Comparison of ENCODE assay signal across 20 cellular contexts in genomic region chr7:28176645-28177044, GRCh38. TPM values are rescaled to one million over a fixed set of nuclear protein-coding genes. Genes with fewer than 3 reads are reported as not detected.
DNase-seq lines count a peak whose midpoint lies in the region; ATAC-seq and TF ChIP-seq lines count a peak whose summit lies in the region.
"Had no signal": no experiment of that assay in that cellular context is flagged by ENCODE, and none has a peak within 500 bp of the region (broad histone marks: within the 10 kb centered on the region; RNA-seq: fewer than 3 reads in every experiment).

No MANE protein-coding gene starts in this region.

- H3K9me3 ChIP-seq in CD8-positive, alpha-beta memory T cell (ENCODE audit: low read length), result no peaks in the 10 kb centered on the region
- H3K9me3 ChIP-seq in Loucy (ENCODE audit: insufficient read depth, low read depth, low read length), result no peaks in the 10 kb centered on the region

- peaks cover 0 to 2% of the 10 kb centered on the region in 2 donors for H3K27me3 Mint-ChIP-seq in CD8-positive, alpha-beta memory T cell
- H3K27me3 Mint-ChIP-seq in memory B cell, result no peaks in the 10 kb centered on the region
- H3K27me3 Mint-ChIP-seq in stimulated activated memory B cell treated with anti-CD40 and anti-IgM and Interleukin-4, amounts not matched to agents 10 μg/mL and 1 μg/mL and 100 μg/mL, for 72 hours, result no peaks in the 10 kb centered on the region
- H3K27me3 Mint-ChIP-seq: activated naive CD8-positive, alpha-beta T cell treated with anti-CD3 and anti-CD28 coated beads for 36 hours had no signal

- no peak overlapping the region for H3K4me3 ChIP-seq in CD8-positive, alpha-beta memory T cell (ENCODE audit: low read length)
- no peak overlapping the region for H3K4me3 ChIP-seq in Loucy (ENCODE audit: low read length, poor library complexity, severe bottlenecking)

- peaks cover 16 to 27% (median 22%) of the 10 kb centered on the region in 3 donors for H3K4me1 Mint-ChIP-seq in CD8-positive, alpha-beta memory T cell
- H3K4me1 Mint-ChIP-seq in memory B cell, result peaks cover 40% of the 10 kb centered on the region
- H3K4me1 Mint-ChIP-seq in stimulated activated memory B cell treated with anti-CD40 and anti-IgM and Interleukin-4, amounts not matched to agents 10 μg/mL and 1 μg/mL and 100 μg/mL, for 72 hours, result peaks cover 52% of the 10 kb centered on the region

- no peak overlapping the region for H3K9ac ChIP-seq in Loucy (ENCODE audit: low read depth, low read length, poor library complexity, severe bottlenecking)

- H3K27me3 ChIP-seq in CD8-positive, alpha-beta memory T cell (ENCODE audit: insufficient read depth, low read length, poor library complexity, severe bottlenecking), result no peaks in the 10 kb centered on the region
- H3K27me3 ChIP-seq in Loucy (ENCODE audit: insufficient read depth, low read length, poor library complexity, severe bottlenecking), result no peaks in the 10 kb centered on the region

- no peaks in the 10 kb centered on the region for H3K9me2 ChIP-seq in Loucy (replicated peaks; ENCODE audit: low read depth, low read length)

- H3K4me1 ChIP-seq in CD8-positive, alpha-beta memory T cell (ENCODE audit: insufficient read depth, low read length), result peaks cover 12% of the 10 kb centered on the region
- H3K4me1 ChIP-seq in Loucy (ENCODE audit: insufficient read depth, low read length, poor library complexity, severe bottlenecking), result peaks cover 28% of the 10 kb centered on the region

- H3K36me3 Mint-ChIP-seq in CD8-positive, alpha-beta memory T cell, result peaks cover 0 to 7% (median 0%) of the 10 kb centered on the region in 3 donors
- H3K36me3 Mint-ChIP-seq in memory B cell, result peaks cover 2% of the 10 kb centered on the region
- no peaks in the 10 kb centered on the region for H3K36me3 Mint-ChIP-seq in stimulated activated memory B cell treated with anti-CD40 and anti-IgM and Interleukin-4, amounts not matched to agents 10 μg/mL and 1 μg/mL and 100 μg/mL, for 72 hours
- H3K36me3 Mint-ChIP-seq: activated CD8-positive, alpha-beta memory T cell treated with anti-CD3 and anti-CD28 coated beads, Interleukin-2, amount 10 ng/mL, durations not matched to agents 7 days and 5 days; CD8-positive, alpha-beta T cell had no signal

- peak overlapping the region in 1 of 7 donors; percentile 11 for H3K4me3 Mint-ChIP-seq in CD8-positive, alpha-beta memory T cell
- no peak overlapping the region for H3K4me3 Mint-ChIP-seq in memory B cell
- H3K4me3 Mint-ChIP-seq in stimulated activated memory B cell treated with anti-CD40 and anti-IgM and Interleukin-4, amounts not matched to agents 10 μg/mL and 1 μg/mL and 100 μg/mL, for 72 hours, result no peak overlapping the region
- H3K4me3 Mint-ChIP-seq: activated CD4-positive, alpha-beta T cell treated with anti-CD3 and anti-CD28 coated beads, Interleukin-2, amount 10 ng/mL, durations not matched to agents 24 days and 14 days; activated CD8-positive, alpha-beta memory T cell treated with anti-CD3 and anti-CD28 coated beads, Interleukin-2, amount 10 ng/mL, durations not matched to agents 7 days and 5 days; activated naive CD8-positive, alpha-beta T cell treated with anti-CD3 and anti-CD28 coated beads for 36 hours; CD8-positive, alpha-beta T cell had no signal

- DNase-seq in CD8-positive, alpha-beta memory T cell, result no peak
- DNase-seq in memory B cell (ENCODE audit: low spot score in 2 of 2), result no peak
- DNase-seq in NCI-H524 treated with DMSO at 0.1 percent for 48 hours (lab: John Stamatoyannopoulos, UW), result no peak
- DNase-seq in globus pallidus (ENCODE audit: low spot score), result no peak
- DNase-seq in HUDEP-2 (lab: John Stamatoyannopoulos, UW; ENCODE audit: unreplicated experiment in 76 of 76), result no peak
- DNase-seq: activated CD4-positive, alpha-beta T cell treated with anti-CD3 and anti-CD28 coated beads, Interleukin-2, amount 10 ng/mL, durations not matched to agents 24 days and 14 days; activated CD8-positive, alpha-beta memory T cell treated with anti-CD3 and anti-CD28 coated beads, Interleukin-2, amount 10 ng/mL, durations not matched to agents 7 days and 5 days; activated naive CD8-positive, alpha-beta T cell treated with anti-CD3 and anti-CD28 coated beads for 36 hours; CD8-positive, alpha-beta T cell; DMS153; effector CD4-positive, alpha-beta T cell; foreskin melanocyte; GDM1; MV-4-11; NCI-H1694; stimulated activated CD8-positive, alpha-beta memory T cell treated with anti-CD3 and anti-CD28 coated beads, Interleukin-4, amount 100 ng/mL, for 48 hours had no signal

- peak overlapping the region in 6 of 8 donors; percentile 37 to 95 (median 70) for H3K27ac Mint-ChIP-seq in CD8-positive, alpha-beta memory T cell
- peak overlapping the region; percentile 42 for H3K27ac Mint-ChIP-seq in memory B cell
- peak overlapping the region; percentile 80 for H3K27ac Mint-ChIP-seq in stimulated activated memory B cell treated with anti-CD40 and anti-IgM and Interleukin-4, amounts not matched to agents 10 μg/mL and 1 μg/mL and 100 μg/mL, for 72 hours
- H3K27ac Mint-ChIP-seq: activated CD4-positive, alpha-beta T cell treated with anti-CD3 and anti-CD28 coated beads, Interleukin-2, amount 10 ng/mL, durations not matched to agents 24 days and 14 days; activated CD8-positive, alpha-beta memory T cell treated with anti-CD3 and anti-CD28 coated beads, Interleukin-2, amount 10 ng/mL, durations not matched to agents 7 days and 5 days; activated naive CD8-positive, alpha-beta T cell treated with anti-CD3 and anti-CD28 coated beads for 36 hours; CD8-positive, alpha-beta T cell had no signal

- no peaks in the 10 kb centered on the region for H3K9me3 Mint-ChIP-seq in CD8-positive, alpha-beta memory T cell
- H3K9me3 Mint-ChIP-seq in memory B cell, result no peaks in the 10 kb centered on the region
- H3K9me3 Mint-ChIP-seq in stimulated activated memory B cell treated with anti-CD40 and anti-IgM and Interleukin-4, amounts not matched to agents 10 μg/mL and 1 μg/mL and 100 μg/mL, for 72 hours, result no peaks in the 10 kb centered on the region
- H3K9me3 Mint-ChIP-seq: activated CD4-positive, alpha-beta T cell treated with anti-CD3 and anti-CD28 coated beads, Interleukin-2, amount 10 ng/mL, durations not matched to agents 24 days and 14 days; activated naive CD8-positive, alpha-beta T cell treated with anti-CD3 and anti-CD28 coated beads for 36 hours; CD8-positive, alpha-beta T cell had no signal

- ATAC-seq in memory B cell (ENCODE audit: low read depth), result no peak
- no peak for ATAC-seq in stimulated activated memory B cell treated with anti-CD40 and anti-IgM and Interleukin-4, amounts not matched to agents 10 μg/mL and 1 μg/mL and 100 μg/mL, for 72 hours
- ATAC-seq: activated CD8-positive, alpha-beta memory T cell treated with anti-CD3 and anti-CD28 coated beads, Interleukin-2, amount 10 ng/mL, durations not matched to agents 7 days and 5 days; CD8-positive, alpha-beta T cell; esophagus mucosa had no signal

- CTCF ChIA-PET in CD8-positive, alpha-beta memory T cell (lab: Charles Lee), result no interaction called here

- no peak for TF ChIP-seq CTCF in Loucy (conservative IDR thresholded peaks at IDR 0.05; ENCODE audit: low read length)

- H3K4me2 ChIP-seq in Loucy (ENCODE audit: low read depth, low read length, poor library complexity, severe bottlenecking), result peak overlapping the region; percentile 2

- no peaks in the 10 kb centered on the region for H3K36me3 ChIP-seq in CD8-positive, alpha-beta memory T cell (ENCODE audit: insufficient read depth, low read length)
- H3K36me3 ChIP-seq in Loucy (ENCODE audit: insufficient read depth, low read length), result no peaks in the 10 kb centered on the region

- H2AFZ ChIP-seq in Loucy (ENCODE audit: low read length), result no peak overlapping the region

- H3K79me2 ChIP-seq in Loucy (ENCODE audit: insufficient read depth, low read length), result peaks cover 34% of the 10 kb centered on the region; the same call in 1 of the 2 replicates

- peaks cover 18% of the 10 kb centered on the region for H3F3A ChIP-seq in Loucy (ENCODE audit: low read depth)

- H3K27ac ChIP-seq in CD8-positive, alpha-beta memory T cell (ENCODE audit: low read depth, low read length), result no peak overlapping the region

- peaks cover 7% of the 10 kb centered on the region for H4K20me1 ChIP-seq in Loucy (ENCODE audit: insufficient read depth, low read length, poor library complexity, severe bottlenecking)

- POLR2A ChIA-PET in CD8-positive, alpha-beta memory T cell (lab: Charles Lee), result no interaction called here

RNA-seq across cellular contexts. Expression of gene JAZF1, which starts 4.0 kb away (rescaled TPM):
- 1 to 10 TPM; 3.2 to 4.9 TPM for total RNA-seq in CD8-positive, alpha-beta memory T cell
- polyA plus RNA-seq in CD8-positive, alpha-beta memory T cell, result 5.1 TPM
- total RNA-seq: HT-29 had no signal
